In genomic region chr11:58900479-58901420, GRCh38 we compare ENCODE assay signal across 9 cellular contexts. TPM values are rescaled to one million over a fixed set of nuclear protein-coding genes. Genes with fewer than 3 reads are reported as not detected.
DNase-seq lines count a peak whose midpoint lies in the region; ATAC-seq and TF ChIP-seq lines count a peak whose summit lies in the region.
"Had no signal": no experiment of that assay in that cellular context is flagged by ENCODE, and none has a peak within 500 bp of the region (broad histone marks: within the 10 kb centered on the region; RNA-seq: fewer than 3 reads in every experiment).

No MANE protein-coding gene starts in this region.

- H3K9me3 Mint-ChIP-seq in Calu3 (ENCODE audit: low read depth, unreplicated experiment) (no peaks in the 10 kb centered on the region), natural killer cell (no peaks in the 10 kb centered on the region), immature natural killer cell (peaks cover 0 to 3% (median 0%) of the 10 kb centered on the region in 6 donors)
- H3K9me3 Mint-ChIP-seq: activated B cell treated with CpG ODN at 0.5 μM for 24 hours had no signal

- DNase-seq in Calu3 (peak; percentile 85), LoVo (ENCODE audit: low spot score) (peak; percentile 37), left ventricle myocardium superior (peak; percentile 73), pulmonary artery endothelial cell (ENCODE audit: low read depth, low spot score) (peak; percentile 2), natural killer cell (no peak), immature natural killer cell (no peak)
- peak; percentile 14 for DNase-seq in activated naive CD4-positive, alpha-beta T cell treated with anti-CD3 and anti-CD28 coated beads, Interleukin-2, amount 50 U/mL, for 16 hours
- DNase-seq: activated B cell treated with CpG ODN at 0.5 μM for 24 hours had no signal

- CTCF ChIA-PET in Calu3 (lab: Charles Lee): interaction anchor here (1.0 to 2.3 kb wide), 5 partner anchors 71 to 333 kb away, joined by 3 to 12 read pairs (median 7); no protein-coding TSS in a partner anchor

- peak overlapping the region; percentile 22 for H3K4me3 Mint-ChIP-seq in Calu3 (ENCODE audit: low read depth, unreplicated experiment)
- no peak overlapping the region for H3K4me3 Mint-ChIP-seq in natural killer cell
- H3K4me3 Mint-ChIP-seq in immature natural killer cell: no peak overlapping the region
- H3K4me3 Mint-ChIP-seq: activated B cell treated with CpG ODN at 0.5 μM for 24 hours had no signal

- ATAC-seq in GM19463 (IDR thresholded peaks at IDR 0.05; ENCODE audit: unreplicated experiment): peak; percentile 53
- ATAC-seq in left ventricle myocardium superior: peak; percentile 67
- ATAC-seq in natural killer cell: no peak

- H3K36me3 Mint-ChIP-seq in Calu3 (ENCODE audit: insufficient read depth, unreplicated experiment) (no peaks in the 10 kb centered on the region), natural killer cell (no peaks in the 10 kb centered on the region), immature natural killer cell (no peaks in the 10 kb centered on the region)

- H3K27ac Mint-ChIP-seq in Calu3 (ENCODE audit: unreplicated experiment): no peak overlapping the region
- no peak overlapping the region for H3K27ac Mint-ChIP-seq in natural killer cell
- no peak overlapping the region for H3K27ac Mint-ChIP-seq in immature natural killer cell
- H3K27ac Mint-ChIP-seq: activated B cell treated with CpG ODN at 0.5 μM for 24 hours had no signal

- H3K27me3 Mint-ChIP-seq in Calu3 (ENCODE audit: unreplicated experiment) (peaks cover 41% of the 10 kb centered on the region), natural killer cell (ENCODE audit: low read depth in 2 of 2) (peaks cover 22 to 48% of the 10 kb centered on the region in 2 donors), immature natural killer cell (ENCODE audit: low read depth in 3 of 3) (peaks cover 0 to 16% (median 13%) of the 10 kb centered on the region in 3 donors)

- intact Hi-C loops in Calu3 (cut with micrococcal nuclease; ENCODE audit: unreplicated experiment): loop anchor here (1.0 to 5.0 kb wide), 5 partner anchors 58 to 323 kb away; partner anchors contain the start of genes GLYATL2, LPXN and ZFP91
- intact Hi-C loops in left ventricle myocardium superior (cut with micrococcal nuclease): no loop called here
- intact Hi-C loops in natural killer cell (cut with micrococcal nuclease): no loop called here

- H3K4me1 Mint-ChIP-seq in Calu3 (ENCODE audit: low read depth, unreplicated experiment): no peaks in the 10 kb centered on the region
- no peaks in the 10 kb centered on the region for H3K4me1 Mint-ChIP-seq in natural killer cell
- H3K4me1 Mint-ChIP-seq in immature natural killer cell: no peaks in the 10 kb centered on the region

- BruUV-seq in Calu3 (replicated peaks; lab: Mats Ljungman, UMichigan): no TSS peak

- peak; percentile 60 for TF ChIP-seq CTCF in Calu3 (IDR thresholded peaks at IDR 0.05; ENCODE audit: unreplicated experiment)
- no peak for TF ChIP-seq CTCF in natural killer cell (IDR thresholded peaks at IDR 0.05)

RNA-seq across cellular contexts. Expression of gene GLYATL1, which starts 38.5 kb away (rescaled TPM):
- total RNA-seq in Calu3 (2022): not detected in 2 replicates
- total RNA-seq in left ventricle myocardium superior: not detected
- not detected in 2 replicates for total RNA-seq in pulmonary artery endothelial cell
- not detected for total RNA-seq in natural killer cell
- not detected for polyA plus RNA-seq in immature natural killer cell
- total RNA-seq: activated B cell treated with CpG ODN at 0.5 μM for 24 hours had no signal

RNA-seq across cellular contexts. Expression of gene GLYATL2, which starts 56.2 kb away (rescaled TPM):
- total RNA-seq in Calu3 (2022) (0.91 and 1.3 TPM in 2 replicates), left ventricle myocardium superior (0.50 TPM), pulmonary artery endothelial cell (not detected in 2 replicates), natural killer cell (not detected)
- not detected for polyA plus RNA-seq in immature natural killer cell
- total RNA-seq: activated B cell treated with CpG ODN at 0.5 μM for 24 hours had no signal

Comparison
In these comparisons a context has a peak if more than half of its experiments do, and no peak if none do; other contexts are left out.
1. DNase-seq: peak in Calu3 (single experiment), LoVo (single experiment), activated naive CD4-positive, alpha-beta T cell treated with anti-CD3 and anti-CD28 coated beads, Interleukin-2, amount 50 U/mL, for 16 hours (single experiment), left ventricle myocardium superior (single experiment) and pulmonary artery endothelial cell (single experiment); none in natural killer cell (single experiment) and immature natural killer cell (0 of 3).
2. ATAC-seq: peak in GM19463 (single experiment) and left ventricle myocardium superior (single experiment); none in natural killer cell (0 of 3).